Comparison of ENCODE assay signal across 8 cellular contexts in genomic region chr16:30585400-30586191, GRCh38. TPM values are rescaled to one million over a fixed set of nuclear protein-coding genes. Genes with fewer than 3 reads are reported as not detected.
DNase-seq lines count a peak whose midpoint lies in the region; ATAC-seq, FAIRE-seq and TF ChIP-seq lines count a peak whose summit lies in the region.

ZNF785 (minus strand) TSS chr16:30585697; CDS start chr16:30585611, 86 bp downstream.

- 1% methylated on average over 49 to 50 of the region's 50 CpGs for WGBS in lung, 2 donors

- peak; percentile 43 for TF ChIP-seq CTCF in lung (IDR thresholded peaks at IDR 0.05; ENCODE audit: control extremely low read depth, extremely low read depth)

- H3K4me1 ChIP-seq in BLaER1 (peaks cover 55% of the 10 kb centered on the region), lung (ENCODE audit: control insufficient read depth in 2 of 2, insufficient read depth in 2 of 2, low read length in 2 of 2) (peaks cover 0 to 5% of the 10 kb centered on the region in 2 donors)

- peak within 1 kb of the TSS; percentile 95 for H3K27ac ChIP-seq in BLaER1
- H3K27ac ChIP-seq in lung (ENCODE audit: low read depth in 1 of 2, low read length in 1 of 2) = peak within 1 kb of the TSS; percentile 83 to 88

- no peaks in the 10 kb centered on the region for H4K20me1 ChIP-seq in BLaER1

- H3K27me3 ChIP-seq in BLaER1 (no peaks in the 10 kb centered on the region), lung (ENCODE audit: control insufficient read depth, insufficient read depth) (no peaks in the 10 kb centered on the region)

- no peaks in the 10 kb centered on the region for H3K9me3 ChIP-seq in BLaER1
- H3K9me3 ChIP-seq in lung (ENCODE audit: control insufficient read depth in 2 of 2, insufficient read depth in 1 of 2, low read length in 1 of 2) = no peaks in the 10 kb centered on the region

- peak within 1 kb of the TSS; percentile 85 for H3K4me2 ChIP-seq in BLaER1

- peak; percentile 97 for DNase-seq in GM19239 (ENCODE audit: insufficient read length, low spot score)
- peak; percentile 99 for DNase-seq in NCI-H82 (lab: John Stamatoyannopoulos, UW)
- peak; percentile 74 to 88 for DNase-seq in activated CD8-positive, alpha-beta memory T cell treated with anti-CD3 and anti-CD28 coated beads for 1 hour (ENCODE audit: extremely low read depth in 1 of 2, low read depth in 1 of 2)
- peak; percentile 89 for DNase-seq in effector CD8-positive, alpha-beta T cell (lab: John Stamatoyannopoulos, UW)
- peak; percentile 99 for DNase-seq in lung (ENCODE audit: low spot score)
- DNase-seq in stimulated activated CD4-positive, alpha-beta T cell treated with anti-CD3 and anti-CD28 coated beads, TNF-alpha, amount 100 ng/mL, for 24 hours (ENCODE audit: low read depth in 3 of 3) = peak; percentile 80 to 92 (median 89)

- H3K36me3 ChIP-seq in BLaER1 (peaks cover 59% of the 10 kb centered on the region), lung (ENCODE audit: control insufficient read depth in 2 of 2, insufficient read depth in 2 of 2, low read length in 2 of 2) (peaks cover 0 to 20% of the 10 kb centered on the region in 2 donors)

- FAIRE-seq in GM19239 (lab: Jason Lieb, UNC) = peak; percentile 98

- H3K4me3 ChIP-seq in BLaER1 = peak within 1 kb of the TSS; percentile 81
- H3K4me3 ChIP-seq in lung = peak within 1 kb of the TSS; percentile 47

- H3K9ac ChIP-seq in BLaER1 = peak within 1 kb of the TSS; percentile 95

- ATAC-seq in HG03469 (IDR thresholded peaks at IDR 0.05; ENCODE audit: unreplicated experiment) (peak; percentile 81), lung (ENCODE audit: insufficient read depth, low FRiP score) (peak; percentile 99)

RNA-seq across cellular contexts. Expression of gene ZNF785, which starts in this region (rescaled TPM):
- 10 to 100 TPM; 13.9 to 15.5 TPM for total RNA-seq in lung
- 1 to 10 TPM; 4.0 to 5.5 TPM for polyA plus RNA-seq in lung

Comparison
In these comparisons a context has a peak if more than half of its experiments do, and no peak if none do; other contexts are left out.
1. Peak in every context shown above with its lines: DNase-seq, ATAC-seq, H3K4me3 ChIP-seq and H3K27ac ChIP-seq.